25 cellular contexts compared by ENCODE assay signal in the genomic region with DNA sequence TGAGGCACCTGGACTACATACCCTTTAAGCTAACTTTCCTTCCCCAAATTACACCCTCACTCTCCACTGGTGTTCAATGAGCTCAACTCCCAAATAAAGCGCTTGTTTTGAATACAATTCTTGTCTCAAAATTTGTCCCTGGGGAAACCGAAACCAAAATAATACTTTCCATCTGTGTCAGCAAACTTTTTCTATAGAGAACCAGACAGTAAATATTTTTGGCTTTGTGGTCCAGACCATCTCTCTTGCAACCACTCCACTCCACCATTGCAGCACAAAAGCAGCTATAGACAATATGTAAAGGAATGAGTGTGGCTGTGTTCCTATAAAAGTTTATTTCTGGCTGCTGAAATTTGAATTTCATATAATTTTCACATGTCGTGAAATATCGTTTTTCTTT.
"Had no signal": no experiment of that assay in that cellular context is flagged by ENCODE, and none has a peak within 500 bp of the region (broad histone marks: within the 10 kb centered on the region; RNA-seq: fewer than 3 reads in every experiment).

No MANE protein-coding gene starts in this region.

- H2AFZ ChIP-seq: hepatocyte, neural progenitor cell had no signal

- H3K9ac ChIP-seq: neural progenitor cell had no signal

- H3K4me1 Mint-ChIP-seq: endodermal cell, memory B cell, mesothelial cell of epicardium had no signal

- ATAC-seq: left cardiac atrium; lower lobe of right lung; natural killer cell treated with Interleukin-12 subunit alpha and Interleukin-12 subunit beta and Interleukin-15 and Interleukin-18, amount 100 ng/mL, for 72 hours; pancreas; right lobe of liver; stimulated activated memory B cell treated with anti-CD40 and anti-IgM and Interleukin-4, amounts not matched to agents 10 μg/mL and 1 μg/mL and 100 μg/mL, for 72 hours; upper lobe of right lung had no signal

- H3K79me2 ChIP-seq: hepatocyte had no signal

- H3K27ac ChIP-seq: hepatocyte, left ventricle myocardium inferior, lower lobe of right lung, neural progenitor cell, pancreas, right lobe of liver, spleen, tibial nerve, upper lobe of right lung, vagina had no signal

- H3K36me3 ChIP-seq: left ventricle myocardium inferior, lower lobe of right lung, neural progenitor cell, pancreas, right lobe of liver, spleen, tibial nerve, upper lobe of right lung, vagina had no signal

- H3K4me2 ChIP-seq: hepatocyte, neural progenitor cell had no signal

- DNase-seq: effector CD4-positive, alpha-beta T cell; endodermal cell; erythroblast; foreskin melanocyte; kidney; left cardiac atrium; left ventricle myocardium inferior; lower lobe of right lung; pancreas; right lobe of liver; spleen; stimulated activated CD4-positive, alpha-beta T cell treated with anti-CD3 and anti-CD28 coated beads, Interleukin-15, amount 100 ng/mL, for 24 hours; stimulated activated CD4-positive, alpha-beta T cell treated with anti-CD3 and anti-CD28 coated beads, Interleukin-1b, Interleukin-23, amount 100 ng/mL, for 48 hours; stimulated activated CD4-positive, alpha-beta T cell treated with anti-CD3 and anti-CD28 coated beads, Interleukin-4, amount 100 ng/mL, for 24 hours; upper lobe of right lung had no signal

- H3K36me3 Mint-ChIP-seq: memory B cell; mesothelial cell of epicardium; natural killer cell treated with Interleukin-12 subunit alpha and Interleukin-12 subunit beta and Interleukin-15 and Interleukin-18, amount 100 ng/mL, for 72 hours; neural progenitor cell; stimulated activated memory B cell treated with anti-CD40 and anti-IgM and Interleukin-4, amounts not matched to agents 10 μg/mL and 1 μg/mL and 100 μg/mL, for 72 hours had no signal

- H3K27me3 Mint-ChIP-seq: stimulated activated naive CD8-positive, alpha-beta T cell treated with anti-CD3 and anti-CD28 coated beads, Interleukin-15, Interleukin-2, amounts not matched to agents 100 ng/mL and 50 ng/mL, for 24 hours had no signal

- H3K9me3 Mint-ChIP-seq: endodermal cell; mesothelial cell of epicardium; neural progenitor cell; stimulated activated memory B cell treated with anti-CD40 and anti-IgM and Interleukin-4, amounts not matched to agents 10 μg/mL and 1 μg/mL and 100 μg/mL, for 72 hours; stimulated activated naive CD8-positive, alpha-beta T cell treated with anti-CD3 and anti-CD28 coated beads, Interleukin-15, Interleukin-2, amounts not matched to agents 100 ng/mL and 50 ng/mL, for 24 hours had no signal

- H3K4me1 ChIP-seq: left ventricle myocardium inferior, lower lobe of right lung, neural progenitor cell, pancreas, right lobe of liver, spleen, tibial nerve, upper lobe of right lung, vagina had no signal

- H3K4me3 ChIP-seq: hepatocyte, left ventricle myocardium inferior, lower lobe of right lung, neural progenitor cell, pancreas, right lobe of liver, spleen, tibial nerve, upper lobe of right lung, vagina had no signal

- H3K9me3 ChIP-seq: left ventricle myocardium inferior, lower lobe of right lung, pancreas, right lobe of liver, spleen, tibial nerve, upper lobe of right lung, vagina had no signal

- H3K27ac Mint-ChIP-seq: endodermal cell; memory B cell; mesothelial cell of epicardium; natural killer cell treated with Interleukin-12 subunit alpha and Interleukin-12 subunit beta and Interleukin-15 and Interleukin-18, amount 100 ng/mL, for 72 hours; neural progenitor cell; progenitor cell of endocrine pancreas; stimulated activated memory B cell treated with anti-CD40 and anti-IgM and Interleukin-4, amounts not matched to agents 10 μg/mL and 1 μg/mL and 100 μg/mL, for 72 hours; stimulated activated naive CD8-positive, alpha-beta T cell treated with anti-CD3 and anti-CD28 coated beads, Interleukin-15, Interleukin-2, amounts not matched to agents 100 ng/mL and 50 ng/mL, for 24 hours had no signal

- H3K4me3 Mint-ChIP-seq: endodermal cell; memory B cell; mesothelial cell of epicardium; natural killer cell treated with Interleukin-12 subunit alpha and Interleukin-12 subunit beta and Interleukin-15 and Interleukin-18, amount 100 ng/mL, for 72 hours; neural progenitor cell; stimulated activated memory B cell treated with anti-CD40 and anti-IgM and Interleukin-4, amounts not matched to agents 10 μg/mL and 1 μg/mL and 100 μg/mL, for 72 hours; stimulated activated naive CD8-positive, alpha-beta T cell treated with anti-CD3 and anti-CD28 coated beads, Interleukin-15, Interleukin-2, amounts not matched to agents 100 ng/mL and 50 ng/mL, for 24 hours had no signal

- H3K27me3 ChIP-seq: hepatocyte, neural progenitor cell, pancreas, right lobe of liver, tibial nerve, upper lobe of right lung, vagina had no signal
